1 cellular context compared by ENCODE assay signal in genomic region chr19:44850641-44851109, GRCh38.
TF ChIP-seq lines count a peak whose summit lies in the region.

No MANE protein-coding gene starts in this region.

TF ChIP-seq in H1, 55 proteins besides CTCF, POLR2A, EP300 and RAD21:
- TF ChIP-seq KDM1A (IDR thresholded peaks at IDR 0.05; ENCODE audit: borderline replicate concordance, low read length), result no peak
- no peak for TF ChIP-seq TCF12 (IDR thresholded peaks at IDR 0.05; ENCODE audit: low read depth, low read length)
- TF ChIP-seq ZNF274 (IDR thresholded peaks at IDR 0.05; ENCODE audit: borderline replicate concordance, extremely low read depth, low read length), result no peak
- TF ChIP-seq RNF2 (IDR thresholded peaks at IDR 0.05; ENCODE audit: borderline replicate concordance, low read depth, low read length, missing control alignments, poor library complexity, severe bottlenecking), result no peak
- no peak for TF ChIP-seq GABPA (IDR thresholded peaks at IDR 0.05; ENCODE audit: borderline replicate concordance, insufficient read depth, low read length)
- no peak for TF ChIP-seq CEBPB (IDR thresholded peaks at IDR 0.05; ENCODE audit: low read depth, low read length)
- no peak for TF ChIP-seq TEAD4 (IDR thresholded peaks at IDR 0.05; ENCODE audit: low read depth, low read length)
- TF ChIP-seq, protein P1, sequence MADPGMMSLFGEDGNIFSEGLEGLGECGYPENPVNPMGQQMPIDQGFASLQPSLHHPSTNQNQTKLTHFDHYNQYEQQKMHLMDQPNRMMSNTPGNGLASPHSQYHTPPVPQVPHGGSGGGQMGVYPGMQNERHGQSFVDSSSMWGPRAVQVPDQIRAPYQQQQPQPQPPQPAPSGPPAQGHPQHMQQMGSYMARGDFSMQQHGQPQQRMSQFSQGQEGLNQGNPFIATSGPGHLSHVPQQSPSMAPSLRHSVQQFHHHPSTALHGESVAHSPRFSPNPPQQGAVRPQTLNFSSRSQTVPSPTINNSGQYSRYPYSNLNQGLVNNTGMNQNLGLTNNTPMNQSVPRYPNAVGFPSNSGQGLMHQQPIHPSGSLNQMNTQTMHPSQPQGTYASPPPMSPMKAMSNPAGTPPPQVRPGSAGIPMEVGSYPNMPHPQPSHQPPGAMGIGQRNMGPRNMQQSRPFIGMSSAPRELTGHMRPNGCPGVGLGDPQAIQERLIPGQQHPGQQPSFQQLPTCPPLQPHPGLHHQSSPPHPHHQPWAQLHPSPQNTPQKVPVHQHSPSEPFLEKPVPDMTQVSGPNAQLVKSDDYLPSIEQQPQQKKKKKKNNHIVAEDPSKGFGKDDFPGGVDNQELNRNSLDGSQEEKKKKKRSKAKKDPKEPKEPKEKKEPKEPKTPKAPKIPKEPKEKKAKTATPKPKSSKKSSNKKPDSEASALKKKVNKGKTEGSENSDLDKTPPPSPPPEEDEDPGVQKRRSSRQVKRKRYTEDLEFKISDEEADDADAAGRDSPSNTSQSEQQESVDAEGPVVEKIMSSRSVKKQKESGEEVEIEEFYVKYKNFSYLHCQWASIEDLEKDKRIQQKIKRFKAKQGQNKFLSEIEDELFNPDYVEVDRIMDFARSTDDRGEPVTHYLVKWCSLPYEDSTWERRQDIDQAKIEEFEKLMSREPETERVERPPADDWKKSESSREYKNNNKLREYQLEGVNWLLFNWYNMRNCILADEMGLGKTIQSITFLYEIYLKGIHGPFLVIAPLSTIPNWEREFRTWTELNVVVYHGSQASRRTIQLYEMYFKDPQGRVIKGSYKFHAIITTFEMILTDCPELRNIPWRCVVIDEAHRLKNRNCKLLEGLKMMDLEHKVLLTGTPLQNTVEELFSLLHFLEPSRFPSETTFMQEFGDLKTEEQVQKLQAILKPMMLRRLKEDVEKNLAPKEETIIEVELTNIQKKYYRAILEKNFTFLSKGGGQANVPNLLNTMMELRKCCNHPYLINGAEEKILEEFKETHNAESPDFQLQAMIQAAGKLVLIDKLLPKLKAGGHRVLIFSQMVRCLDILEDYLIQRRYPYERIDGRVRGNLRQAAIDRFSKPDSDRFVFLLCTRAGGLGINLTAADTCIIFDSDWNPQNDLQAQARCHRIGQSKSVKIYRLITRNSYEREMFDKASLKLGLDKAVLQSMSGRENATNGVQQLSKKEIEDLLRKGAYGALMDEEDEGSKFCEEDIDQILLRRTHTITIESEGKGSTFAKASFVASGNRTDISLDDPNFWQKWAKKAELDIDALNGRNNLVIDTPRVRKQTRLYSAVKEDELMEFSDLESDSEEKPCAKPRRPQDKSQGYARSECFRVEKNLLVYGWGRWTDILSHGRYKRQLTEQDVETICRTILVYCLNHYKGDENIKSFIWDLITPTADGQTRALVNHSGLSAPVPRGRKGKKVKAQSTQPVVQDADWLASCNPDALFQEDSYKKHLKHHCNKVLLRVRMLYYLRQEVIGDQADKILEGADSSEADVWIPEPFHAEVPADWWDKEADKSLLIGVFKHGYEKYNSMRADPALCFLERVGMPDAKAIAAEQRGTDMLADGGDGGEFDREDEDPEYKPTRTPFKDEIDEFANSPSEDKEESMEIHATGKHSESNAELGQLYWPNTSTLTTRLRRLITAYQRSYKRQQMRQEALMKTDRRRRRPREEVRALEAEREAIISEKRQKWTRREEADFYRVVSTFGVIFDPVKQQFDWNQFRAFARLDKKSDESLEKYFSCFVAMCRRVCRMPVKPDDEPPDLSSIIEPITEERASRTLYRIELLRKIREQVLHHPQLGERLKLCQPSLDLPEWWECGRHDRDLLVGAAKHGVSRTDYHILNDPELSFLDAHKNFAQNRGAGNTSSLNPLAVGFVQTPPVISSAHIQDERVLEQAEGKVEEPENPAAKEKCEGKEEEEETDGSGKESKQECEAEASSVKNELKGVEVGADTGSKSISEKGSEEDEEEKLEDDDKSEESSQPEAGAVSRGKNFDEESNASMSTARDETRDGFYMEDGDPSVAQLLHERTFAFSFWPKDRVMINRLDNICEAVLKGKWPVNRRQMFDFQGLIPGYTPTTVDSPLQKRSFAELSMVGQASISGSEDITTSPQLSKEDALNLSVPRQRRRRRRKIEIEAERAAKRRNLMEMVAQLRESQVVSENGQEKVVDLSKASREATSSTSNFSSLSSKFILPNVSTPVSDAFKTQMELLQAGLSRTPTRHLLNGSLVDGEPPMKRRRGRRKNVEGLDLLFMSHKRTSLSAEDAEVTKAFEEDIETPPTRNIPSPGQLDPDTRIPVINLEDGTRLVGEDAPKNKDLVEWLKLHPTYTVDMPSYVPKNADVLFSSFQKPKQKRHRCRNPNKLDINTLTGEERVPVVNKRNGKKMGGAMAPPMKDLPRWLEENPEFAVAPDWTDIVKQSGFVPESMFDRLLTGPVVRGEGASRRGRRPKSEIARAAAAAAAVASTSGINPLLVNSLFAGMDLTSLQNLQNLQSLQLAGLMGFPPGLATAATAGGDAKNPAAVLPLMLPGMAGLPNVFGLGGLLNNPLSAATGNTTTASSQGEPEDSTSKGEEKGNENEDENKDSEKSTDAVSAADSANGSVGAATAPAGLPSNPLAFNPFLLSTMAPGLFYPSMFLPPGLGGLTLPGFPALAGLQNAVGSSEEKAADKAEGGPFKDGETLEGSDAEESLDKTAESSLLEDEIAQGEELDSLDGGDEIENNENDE (IDR thresholded peaks at IDR 0.05; ENCODE audit: insufficient replicate concordance, low read length), result no peak
- TF ChIP-seq ASH2L (IDR thresholded peaks at IDR 0.05; ENCODE audit: low read length), result no peak
- TF ChIP-seq SIX5 (IDR thresholded peaks at IDR 0.05; ENCODE audit: low read depth, low read length), result no peak
- no peak for TF ChIP-seq CREB1 (IDR thresholded peaks at IDR 0.05)
- no peak for TF ChIP-seq POU5F1 (IDR thresholded peaks at IDR 0.05; ENCODE audit: low read depth, low read length)
- TF ChIP-seq RXRA (IDR thresholded peaks at IDR 0.05; ENCODE audit: insufficient read depth, low read depth, low read length), result no peak
- no peak for TF ChIP-seq HDAC6 (IDR thresholded peaks at IDR 0.05; ENCODE audit: low read depth, low read length)
- TF ChIP-seq SP2 (IDR thresholded peaks at IDR 0.05; ENCODE audit: low read length), result no peak
- TF ChIP-seq SAP30 (IDR thresholded peaks at IDR 0.05; ENCODE audit: insufficient read depth, insufficient replicate concordance, low read length), result no peak
- no peak for TF ChIP-seq RFX5 (IDR thresholded peaks at IDR 0.05; ENCODE audit: borderline replicate concordance, low read depth, low read length)
TF ChIP-seq in H1: peak in this region for 0.
